Comparison of ENCODE assay signal across 12 cellular contexts in genomic region chr10:131726460-131726861, GRCh38.
A peak's percentile ranks its signal among the peaks of the same experiment; 100 is the strongest.
DNase-seq lines count a peak whose midpoint lies in the region; ATAC-seq and TF ChIP-seq lines count a peak whose summit lies in the region.
"Had no signal": no experiment of that assay in that cellular context is flagged by ENCODE, and none has a peak within 500 bp of the region (broad histone marks: within the 10 kb centered on the region; RNA-seq: fewer than 3 reads in every experiment).

No MANE protein-coding gene starts in this region.

- POLR2A ChIA-PET in WTC11 (lab: Charles Lee): no interaction called here

- WGBS in right lobe of liver (ENCODE audit: insufficient coverage, low coverage, low lambda C conversion rate, missing lambda C conversion rate): 17% methylated on average over 14 of the region's 20 CpGs
- WGBS in testis, 2 donors: 7 to 30% methylated on average over 19 to 20 of the region's 20 CpGs

- ATAC-seq in WTC11 (peak; percentile 70), right lobe of liver (peak; percentile 20 to 58 (median 32)), GM18867 (IDR thresholded peaks at IDR 0.05; ENCODE audit: unreplicated experiment) (no peak), HG02973 (IDR thresholded peaks at IDR 0.05; ENCODE audit: unreplicated experiment) (no peak)
- ATAC-seq: A549, foreskin keratinocyte, PC-3 had no signal

- intact Hi-C loops in right lobe of liver (cut with DNase I): no loop called here
- intact Hi-C loops in testis (cut with DNase I; ENCODE audit: low total_unique reads): no loop called here

- DNase-seq in NCI-H524 (lab: John Stamatoyannopoulos, UW) (peak; percentile 0 to 12), NCI-H524 treated with DMSO at 0.1 percent for 48 hours (lab: John Stamatoyannopoulos, UW) (no peak), WTC11 (ENCODE audit: low spot score) (peak; percentile 60), right lobe of liver (no peak), testis (peak; percentile 80), NCI-H446 (lab: John Stamatoyannopoulos, UW) (no peak)
- DNase-seq: foreskin keratinocyte; PC-3; stimulated activated naive CD4-positive, alpha-beta T cell treated with Interleukin-2 at 50 U/mL for 16 hours had no signal

- H3K4me3 ChIP-seq in right lobe of liver: no peak overlapping the region
- no peak overlapping the region for H3K4me3 ChIP-seq in testis
- H3K4me3 ChIP-seq: A549 had no signal

- peaks cover 41% of the 10 kb centered on the region for H3K4me1 Mint-ChIP-seq in WTC11

- H3K9me3 ChIP-seq in right lobe of liver (no peaks in the 10 kb centered on the region), testis (no peaks in the 10 kb centered on the region)
- H3K9me3 ChIP-seq: A549 had no signal

- TF ChIP-seq POLR2A in right lobe of liver (IDR thresholded peaks at IDR 0.05): no peak
- TF ChIP-seq POLR2A in testis (IDR thresholded peaks at IDR 0.05): no peak

- H3K27ac ChIP-seq in right lobe of liver: no peak overlapping the region
- no peak overlapping the region for H3K27ac ChIP-seq in testis
- H3K27ac ChIP-seq: A549, foreskin keratinocyte had no signal

- H3K27ac Mint-ChIP-seq in WTC11: peak overlapping the region; percentile 26

- peak overlapping the region; percentile 41 for H3K4me3 Mint-ChIP-seq in WTC11

- H3K4me1 ChIP-seq in right lobe of liver (peaks cover 0 to 4% (median 0%) of the 10 kb centered on the region in 4 donors), testis (peaks cover 7% of the 10 kb centered on the region)
- H3K4me1 ChIP-seq: foreskin keratinocyte had no signal

- no peak for TF ChIP-seq CTCF in WTC11 (IDR thresholded peaks at IDR 0.05)
- TF ChIP-seq CTCF in right lobe of liver (IDR thresholded peaks at IDR 0.05): no peak
- no peak for TF ChIP-seq CTCF in testis (IDR thresholded peaks at IDR 0.05)

- CTCF ChIA-PET in WTC11 (lab: Charles Lee): interaction anchor here (0.5 to 1.6 kb wide), 2 partner anchors 35 to 299 kb away, joined by 4 to 7 read pairs; no protein-coding TSS in a partner anchor

- no peaks in the 10 kb centered on the region for H3K36me3 Mint-ChIP-seq in WTC11

- H3K27me3 ChIP-seq in right lobe of liver (no peaks in the 10 kb centered on the region), testis (no peaks in the 10 kb centered on the region)
- H3K27me3 ChIP-seq: foreskin keratinocyte had no signal

- no peaks in the 10 kb centered on the region for H3K9me3 Mint-ChIP-seq in WTC11

- peaks cover 34% of the 10 kb centered on the region for H3K27me3 Mint-ChIP-seq in WTC11 (ENCODE audit: low read depth)

- H3K36me3 ChIP-seq in right lobe of liver (no peaks in the 10 kb centered on the region), testis (ENCODE audit: low read depth, missing control alignments) (no peaks in the 10 kb centered on the region)

TF ChIP-seq in WTC11, 78 proteins besides CTCF, POLR2A, EP300 and RAD21 (continues in another document):
- TF ChIP-seq ARID4B (CRISPR knock-in tag; IDR thresholded peaks at IDR 0.05; ENCODE audit: borderline replicate concordance) (peak; percentile 24; the same call in 1 of the 2 replicates), MAX (CRISPR knock-in tag; IDR thresholded peaks at IDR 0.05) (peak; percentile 81; the same call in 1 of the 2 replicates), JUN (CRISPR knock-in tag; IDR thresholded peaks at IDR 0.05) (0 out of 2 replicates have a peak, but pooled peaks have one; percentile 19), ZNF219 (CRISPR knock-in tag; IDR thresholded peaks at IDR 0.05; ENCODE audit: borderline replicate concordance) (0 out of 2 replicates have a peak, but pooled peaks have one; percentile 18), ZNF138 (CRISPR knock-in tag; conservative IDR thresholded peaks at IDR 0.05) (0 out of 2 replicates have a peak, but pooled peaks have one; percentile 22), FOXP1 (CRISPR knock-in tag; IDR thresholded peaks at IDR 0.05; ENCODE audit: borderline replicate concordance) (peak; percentile 65; the same call in 1 of the 2 replicates), CREB1 (CRISPR knock-in tag; IDR thresholded peaks at IDR 0.05) (no peak), SMAD3 (CRISPR knock-in tag; IDR thresholded peaks at IDR 0.05; ENCODE audit: borderline replicate concordance) (no peak), ZNF232 (CRISPR knock-in tag; IDR thresholded peaks at IDR 0.05) (0 out of 2 replicates have a peak, but pooled peaks have one; percentile 44), FOXK1 (CRISPR knock-in tag; IDR thresholded peaks at IDR 0.05) (peak; percentile 47; the same call in 1 of the 2 replicates), ZNF532 (CRISPR knock-in tag; IDR thresholded peaks at IDR 0.05; ENCODE audit: borderline replicate concordance) (0 out of 2 replicates have a peak, but pooled peaks have one; percentile 42), ZNF425 (CRISPR knock-in tag; conservative IDR thresholded peaks at IDR 0.05) (no peak)

Comparison
In these comparisons a context has a peak if more than half of its experiments do, and no peak if none do; other contexts are left out.
1. DNase-seq: peak in NCI-H524 (2 of 2), WTC11 (single experiment) and testis (single experiment); none in NCI-H524 treated with DMSO at 0.1 percent for 48 hours (single experiment), right lobe of liver (0 of 3) and NCI-H446 (0 of 2).
2. ATAC-seq: peak in WTC11 (single experiment) and right lobe of liver (4 of 4); none in GM18867 (single experiment) and HG02973 (single experiment).